In genomic region chr10:47099445-47099844, GRCh38 we compare ENCODE assay signal across 21 cellular contexts.
DNase-seq lines count a peak whose midpoint lies in the region; TF ChIP-seq lines count a peak whose summit lies in the region.
"Had no signal": no experiment of that assay in that cellular context is flagged by ENCODE, and none has a peak within 500 bp of the region (broad histone marks: within the 10 kb centered on the region; RNA-seq: fewer than 3 reads in every experiment).

No MANE protein-coding gene starts in this region.

- DNase-seq in activated CD8-positive, alpha-beta memory T cell treated with anti-CD3 and anti-CD28 coated beads for 24 hours: peak; percentile 38
- DNase-seq in activated CD8-positive, alpha-beta memory T cell treated with anti-CD3 and anti-CD28 coated beads, Interleukin-2, amount 50 U/mL, for 48 hours: no peak
- DNase-seq in coronary artery (ENCODE audit: low spot score): peak; percentile 33
- DNase-seq in osteocyte (ENCODE audit: extremely low spot score, unreplicated experiment): peak; percentile 64
- no peak for DNase-seq in NCI-H774 (lab: John Stamatoyannopoulos, UW)
- DNase-seq in NCI-H2171 treated with DMSO at 0.1 percent for 48 hours (lab: John Stamatoyannopoulos, UW): no peak
- DNase-seq in mucosa of gallbladder (ENCODE audit: low spot score): no peak
- DNase-seq: CD4-positive, alpha-beta T cell; CD8-positive, alpha-beta memory T cell; DMS 273 treated with DMSO at 0.1 percent for 48 hours; DMS79; EL; GDM1; HFFc6 had no signal

- no peak overlapping the region for H3K4me3 Mint-ChIP-seq in osteocyte (ENCODE audit: unreplicated experiment)
- H3K4me3 Mint-ChIP-seq: B cell; CD14-positive monocyte; CD4-positive, alpha-beta T cell; CD8-positive, alpha-beta memory T cell; GM23338; HFFc6 had no signal

- H3K27ac ChIP-seq in coronary artery: no peak overlapping the region
- H3K27ac ChIP-seq: 22Rv1, BLaER1 had no signal

- peaks cover 2% of the 10 kb centered on the region for H3K27me3 Mint-ChIP-seq in osteocyte (ENCODE audit: unreplicated experiment)
- H3K27me3 Mint-ChIP-seq: CD4-positive, alpha-beta T cell; CD8-positive, alpha-beta memory T cell had no signal

- no peak overlapping the region for H3K27ac Mint-ChIP-seq in osteocyte (ENCODE audit: unreplicated experiment)
- H3K27ac Mint-ChIP-seq: B cell; CD14-positive monocyte; CD4-positive, alpha-beta T cell; CD8-positive, alpha-beta memory T cell; GM23338; HFFc6 had no signal

- no peak for TF ChIP-seq CTCF in coronary artery (IDR thresholded peaks at IDR 0.05)
- TF ChIP-seq CTCF in osteocyte (IDR thresholded peaks at IDR 0.05): no peak

- no peaks in the 10 kb centered on the region for H3K36me3 Mint-ChIP-seq in osteocyte (ENCODE audit: unreplicated experiment)
- H3K36me3 Mint-ChIP-seq: CD14-positive monocyte; CD8-positive, alpha-beta memory T cell had no signal

- H3K9me3 Mint-ChIP-seq in osteocyte (ENCODE audit: unreplicated experiment): peaks cover 6% of the 10 kb centered on the region
- H3K9me3 Mint-ChIP-seq: CD4-positive, alpha-beta T cell had no signal

- H3K4me1 Mint-ChIP-seq in osteocyte (ENCODE audit: unreplicated experiment): no peaks in the 10 kb centered on the region
- H3K4me1 Mint-ChIP-seq: B cell, GM23338 had no signal

- H3K4me3 ChIP-seq in coronary artery: no peak overlapping the region
- H3K4me3 ChIP-seq: BLaER1, GM12878, GM23338, HAP-1 had no signal

Comparison
In these comparisons a context has a peak if more than half of its experiments do, and no peak if none do; other contexts are left out.
1. DNase-seq: peak in activated CD8-positive, alpha-beta memory T cell treated with anti-CD3 and anti-CD28 coated beads for 24 hours (single experiment), coronary artery (single experiment) and osteocyte (single experiment); none in activated CD8-positive, alpha-beta memory T cell treated with anti-CD3 and anti-CD28 coated beads, Interleukin-2, amount 50 U/mL, for 48 hours (single experiment), NCI-H774 (single experiment), NCI-H2171 treated with DMSO at 0.1 percent for 48 hours (single experiment) and mucosa of gallbladder (single experiment).